ENCODE assay signal across 8 cellular contexts in the genomic region with DNA sequence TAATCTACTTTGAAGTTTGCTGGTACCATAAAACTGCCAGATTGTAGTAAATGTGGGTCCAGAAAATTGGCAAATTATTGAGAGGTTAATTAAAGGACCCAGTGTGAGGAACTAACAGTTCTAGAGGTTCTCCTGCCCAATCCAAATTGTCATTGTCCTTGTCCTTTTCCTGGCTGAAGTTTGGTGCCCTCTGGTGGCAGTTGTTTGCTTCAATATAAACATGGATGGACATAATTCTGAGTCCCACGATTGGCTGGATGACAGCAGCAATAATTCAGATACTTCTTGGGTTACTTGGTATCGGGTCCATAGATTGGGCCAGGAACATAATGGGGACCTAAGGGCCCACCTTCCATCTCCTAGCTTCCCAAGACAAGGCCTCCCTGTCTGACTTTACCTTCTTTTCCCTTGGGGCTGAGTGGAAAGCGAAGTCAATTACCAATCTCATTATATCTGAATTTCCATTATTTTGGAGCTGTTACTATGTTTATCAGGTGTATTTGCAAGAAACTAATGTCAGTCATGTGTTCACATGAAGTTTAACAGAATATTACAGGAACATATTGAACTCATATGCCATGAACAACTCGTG. TPM values are rescaled to one million over a fixed set of nuclear protein-coding genes. Genes with fewer than 3 reads are reported as not detected.
DNase-seq lines count a peak whose midpoint lies in the region; ATAC-seq, FAIRE-seq and TF ChIP-seq lines count a peak whose summit lies in the region.

No MANE protein-coding gene starts in this region.

- no peaks in the 10 kb centered on the region for H3K9me3 Mint-ChIP-seq in central memory CD8-positive, alpha-beta T cell

- H3K27ac ChIP-seq in WERI-Rb-1 (no peak overlapping the region), HepG2 (ENCODE audit: extremely low read length, insufficient read depth, low read length) (no peak overlapping the region)

- H3K9ac ChIP-seq in HepG2 (ENCODE audit: insufficient read depth, low read depth, low read length): no peak overlapping the region

- peaks cover 50% of the 10 kb centered on the region for H3K4me1 Mint-ChIP-seq in central memory CD8-positive, alpha-beta T cell

- H3K27ac Mint-ChIP-seq in central memory CD8-positive, alpha-beta T cell (ENCODE audit: low read depth): no peak overlapping the region

- BruUV-seq in HepG2 (replicated peaks; lab: Mats Ljungman, UMichigan): no TSS peak

- H3K9me3 ChIP-seq in WERI-Rb-1 (ENCODE audit: severe bottlenecking): no peaks in the 10 kb centered on the region
- H3K9me3 ChIP-seq in HepG2 (ENCODE audit: low read length): no peaks in the 10 kb centered on the region

- ATAC-seq in activated CD4-positive, CD25-positive, alpha-beta regulatory T cell treated with anti-CD3 and anti-CD28 coated beads, Interleukin-2, amount 50 U/mL, for 24 hours: no peak
- no peak for ATAC-seq in central memory CD8-positive, alpha-beta T cell (replicated peaks; ENCODE audit: extremely low read depth, poor library complexity, severe bottlenecking)
- peak; percentile 69 for ATAC-seq in HepG2
- ATAC-seq in HG03378 (IDR thresholded peaks at IDR 0.05; ENCODE audit: unreplicated experiment): no peak

- TF ChIP-seq POLR2A in HepG2 (IDR thresholded peaks at IDR 0.05; ENCODE audit: insufficient read depth in 1 of 2, low read depth in 2 of 2, low read length in 2 of 2): no peak

- POLR2A ChIA-PET in HepG2 (lab: Yijun Ruan, JAX): no interaction called here

- peaks cover 67% of the 10 kb centered on the region for H3K36me3 Mint-ChIP-seq in central memory CD8-positive, alpha-beta T cell (ENCODE audit: insufficient read depth)

- no peak for TF ChIP-seq EP300 in HepG2 (IDR thresholded peaks at IDR 0.05; ENCODE audit: low read depth in 2 of 2, low read length in 2 of 2)
- no peak for TF ChIP-seq EP300 in HepG2 (CRISPR knock-in tag; IDR thresholded peaks at IDR 0.05; ENCODE audit: borderline replicate concordance)

- TF ChIP-seq RAD21 in HepG2 (CRISPR knock-in tag; IDR thresholded peaks at IDR 0.05): peak; percentile 34; the same call in 1 of the 2 replicates

- H3K27me3 Mint-ChIP-seq in central memory CD8-positive, alpha-beta T cell: no peaks in the 10 kb centered on the region

- H4K20me1 ChIP-seq in HepG2 (ENCODE audit: insufficient read depth, low read length): no peaks in the 10 kb centered on the region

- WGBS in HepG2 (ENCODE audit: low lambda C conversion rate): 82% methylated on average over 4 of the region's 4 CpGs

- peak; percentile 70 for FAIRE-seq in HepG2 (lab: Jason Lieb, UNC)

- CTCF ChIA-PET in HepG2 (lab: Yijun Ruan, JAX; ENCODE audit: low intra/inter-chr PET ratio, low total read pairs): interaction anchor here (1.1 to 2.2 kb wide), 3 partner anchors 99 to 443 kb away, joined by 3 to 5 read pairs (median 3); no protein-coding TSS in a partner anchor

- H3K4me3 ChIP-seq in WERI-Rb-1 (ENCODE audit: low read depth, low read length) (no peak overlapping the region), HepG2 (replicated peaks in 1 of 3; ENCODE audit: insufficient read depth in 1 of 3, low read depth in 2 of 3, low read length in 3 of 3) (no peak overlapping the region)

- H3K4me1 ChIP-seq in HepG2 (ENCODE audit: insufficient read depth, low read length): peaks cover 10% of the 10 kb centered on the region; the same call in 1 of the 2 replicates

- no peak overlapping the region for H2AFZ ChIP-seq in HepG2 (ENCODE audit: low read length)

- in situ Hi-C loops in HepG2 (cut with HindIII; ENCODE audit: extremely low pct_ligation_motif_present, low pct_unique_long_range_greater_than_20kb): no loop called here

- H3K4me3 Mint-ChIP-seq in central memory CD8-positive, alpha-beta T cell: no peak overlapping the region

- H3K79me2 ChIP-seq in HepG2 (ENCODE audit: insufficient read depth, low read length): no peaks in the 10 kb centered on the region

- intact Hi-C loops in HepG2 (cut with micrococcal nuclease; ENCODE audit: unreplicated experiment): no loop called here

- DNase-seq in activated CD4-positive, CD25-positive, alpha-beta regulatory T cell (lab: John Stamatoyannopoulos, UW): peak; percentile 10 to 41 (median 24)
- peak; percentile 43 for DNase-seq in NCI-H2171 treated with DMSO at 0.1 percent for 48 hours (lab: John Stamatoyannopoulos, UW)
- peak; percentile 69 for DNase-seq in WERI-Rb-1
- peak; percentile 21 to 32 for DNase-seq in central memory CD8-positive, alpha-beta T cell (ENCODE audit: low spot score in 2 of 2)
- DNase-seq in HepG2 (ENCODE audit: low spot score): peak; percentile 67
- DNase-seq in stimulated activated CD8-positive, alpha-beta memory T cell treated with anti-CD3 and anti-CD28 coated beads, Interleukin-4, amount 100 ng/mL, for 1 hour (ENCODE audit: low read depth in 2 of 2, low spot score in 1 of 2): peak; percentile 25 to 36

- TF ChIP-seq CTCF in WERI-Rb-1 (IDR thresholded peaks at IDR 0.05; ENCODE audit: low read depth, low read length): peak; percentile 64
- TF ChIP-seq CTCF in HepG2 (CRISPR knock-in tag; IDR thresholded peaks at IDR 0.05): peak; percentile 63

- H3K36me3 ChIP-seq in WERI-Rb-1 (peaks cover 85% of the 10 kb centered on the region), HepG2 (replicated peaks in 1 of 2; ENCODE audit: control insufficient read depth in 1 of 2, insufficient read depth in 2 of 2, low read length in 2 of 2) (peaks cover 27 to 66% of the 10 kb centered on the region in 2 experiments)

- no peak overlapping the region for H3K4me2 ChIP-seq in HepG2 (ENCODE audit: low read depth, low read length)

- H3K27me3 ChIP-seq in WERI-Rb-1 (ENCODE audit: insufficient read depth, low read depth, severe bottlenecking): no peaks in the 10 kb centered on the region
- no peaks in the 10 kb centered on the region for H3K27me3 ChIP-seq in HepG2 (ENCODE audit: control insufficient read depth in 1 of 2, insufficient read depth in 2 of 2, low read length in 2 of 2)

TF ChIP-seq in HepG2, 621 proteins besides CTCF, POLR2A, EP300 and RAD21 (continues in another document):
- TF ChIP-seq FOXA1 (IDR thresholded peaks at IDR 0.05) (no peak), FOXA1 (CRISPR knock-in tag; IDR thresholded peaks at IDR 0.05) (peak; percentile 76), SP5 (CRISPR knock-in tag; IDR thresholded peaks at IDR 0.05; ENCODE audit: borderline replicate concordance, low read depth) (no peak)
- TF ChIP-seq, protein P1, sequence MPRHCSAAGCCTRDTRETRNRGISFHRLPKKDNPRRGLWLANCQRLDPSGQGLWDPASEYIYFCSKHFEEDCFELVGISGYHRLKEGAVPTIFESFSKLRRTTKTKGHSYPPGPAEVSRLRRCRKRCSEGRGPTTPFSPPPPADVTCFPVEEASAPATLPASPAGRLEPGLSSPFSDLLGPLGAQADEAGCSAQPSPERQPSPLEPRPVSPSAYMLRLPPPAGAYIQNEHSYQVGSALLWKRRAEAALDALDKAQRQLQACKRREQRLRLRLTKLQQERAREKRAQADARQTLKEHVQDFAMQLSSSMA (CRISPR knock-in tag; IDR thresholded peaks at IDR 0.05): no peak

RNA-seq across cellular contexts. Expression of a gene that starts 33.8 kb away (rescaled TPM):
- 8.0 and 8.2 TPM in 2 replicates for total RNA-seq in HepG2 (2016; rRNA removed; fragmentation: Illumina TruSeq; extraction: Trizol)
- total RNA-seq in HepG2 (2016; cell fraction: cytosol; rRNA removed; fragmentation: Illumina TruSeq; extraction: Trizol; ENCODE audit: low read depth): 2.1 and 3.3 TPM in 2 replicates
- 8.1 and 8.3 TPM in 2 replicates for total RNA-seq in HepG2 (2016; cell fraction: insoluble cytoplasmic fraction; rRNA removed; fragmentation: Illumina TruSeq; extraction: Trizol)
- total RNA-seq in HepG2 (2016; cell fraction: membrane; rRNA removed; fragmentation: Illumina TruSeq; extraction: Trizol): 3.8 and 4.8 TPM in 2 replicates
- 6.5 and 7.9 TPM in 2 replicates for total RNA-seq in HepG2 (2016; cell fraction: nucleus; rRNA removed; fragmentation: Illumina TruSeq; extraction: Trizol)
- polyA plus RNA-seq in HepG2 (2011; rRNA removed): 11.7 and 11.8 TPM in 2 replicates
- polyA plus RNA-seq in HepG2 (2011; cell fraction: cytosol; rRNA removed): 8.4 and 9.7 TPM in 2 replicates
- 15.3 and 16.2 TPM in 2 replicates for polyA plus RNA-seq in HepG2 (2011; cell fraction: nucleus; rRNA removed)
- polyA plus RNA-seq in HepG2 (2012): 8.7 and 13.7 TPM in 2 replicates
- polyA plus RNA-seq in HepG2 (2016; cell fraction: cytosol; fragmentation: Illumina TruSeq; extraction: Trizol; ENCODE audit: low read depth): 0.29 and 0.33 TPM in 2 replicates
- 4.5 and 5.5 TPM in 2 replicates for polyA plus RNA-seq in HepG2 (2016; cell fraction: insoluble cytoplasmic fraction; fragmentation: Illumina TruSeq; extraction: Trizol; ENCODE audit: low read depth)
- 0.94 and 1.1 TPM in 2 replicates for polyA plus RNA-seq in HepG2 (2016; cell fraction: membrane; fragmentation: Illumina TruSeq; extraction: Trizol; ENCODE audit: low read depth)
- 11.6 and 15.6 TPM in 2 replicates for polyA plus RNA-seq in HepG2 (2016; cell fraction: nucleus; fragmentation: Illumina TruSeq; extraction: Trizol; ENCODE audit: insufficient read depth, low read depth)
- 9.7 and 21.6 TPM in 2 replicates for polyA minus RNA-seq in HepG2 (2011; rRNA and poly(A)+ RNA removed; ENCODE audit: low replicate concordance)
- polyA minus RNA-seq in HepG2 (2011; cell fraction: cytosol; rRNA and poly(A)+ RNA removed): 7.6 and 8.8 TPM in 2 replicates
- polyA minus RNA-seq in HepG2 (2011; cell fraction: nucleus; rRNA and poly(A)+ RNA removed): 13.0 and 16.4 TPM in 2 replicates

RNA-seq across cellular contexts. Expression of a gene that starts 48.3 kb away (rescaled TPM):
- 83.6 and 109 TPM in 2 replicates for total RNA-seq in HepG2 (2016; rRNA removed; fragmentation: Illumina TruSeq; extraction: Trizol)
- total RNA-seq in HepG2 (2016; cell fraction: cytosol; rRNA removed; fragmentation: Illumina TruSeq; extraction: Trizol; ENCODE audit: low read depth): 79.6 and 86.8 TPM in 2 replicates
- total RNA-seq in HepG2 (2016; cell fraction: insoluble cytoplasmic fraction; rRNA removed; fragmentation: Illumina TruSeq; extraction: Trizol): 89.2 and 94.7 TPM in 2 replicates
- 169 and 188 TPM in 2 replicates for total RNA-seq in HepG2 (2016; cell fraction: membrane; rRNA removed; fragmentation: Illumina TruSeq; extraction: Trizol)
- total RNA-seq in HepG2 (2016; cell fraction: nucleus; rRNA removed; fragmentation: Illumina TruSeq; extraction: Trizol): 40.2 and 49.9 TPM in 2 replicates
- 62.4 and 77.0 TPM in 2 replicates for polyA plus RNA-seq in HepG2 (2011; rRNA removed)
- 52.2 and 64.2 TPM in 2 replicates for polyA plus RNA-seq in HepG2 (2011; cell fraction: cytosol; rRNA removed)
- 37.8 and 45.4 TPM in 2 replicates for polyA plus RNA-seq in HepG2 (2011; cell fraction: nucleus; rRNA removed)
- polyA plus RNA-seq in HepG2 (2012): 77.5 and 77.9 TPM in 2 replicates
- polyA plus RNA-seq in HepG2 (2016; cell fraction: cytosol; fragmentation: Illumina TruSeq; extraction: Trizol; ENCODE audit: low read depth): 124 and 135 TPM in 2 replicates
- 149 and 181 TPM in 2 replicates for polyA plus RNA-seq in HepG2 (2016; cell fraction: insoluble cytoplasmic fraction; fragmentation: Illumina TruSeq; extraction: Trizol; ENCODE audit: low read depth)
- 172 and 199 TPM in 2 replicates for polyA plus RNA-seq in HepG2 (2016; cell fraction: membrane; fragmentation: Illumina TruSeq; extraction: Trizol; ENCODE audit: low read depth)
- polyA plus RNA-seq in HepG2 (2016; cell fraction: nucleus; fragmentation: Illumina TruSeq; extraction: Trizol; ENCODE audit: insufficient read depth, low read depth): 67.0 and 73.1 TPM in 2 replicates
- 166 and 255 TPM in 2 replicates for polyA minus RNA-seq in HepG2 (2011; rRNA and poly(A)+ RNA removed; ENCODE audit: low replicate concordance)
- polyA minus RNA-seq in HepG2 (2011; cell fraction: cytosol; rRNA and poly(A)+ RNA removed): 61.4 and 69.0 TPM in 2 replicates
- polyA minus RNA-seq in HepG2 (2011; cell fraction: nucleus; rRNA and poly(A)+ RNA removed): 87.8 and 114 TPM in 2 replicates
